ENCODE assay signal across 1 cellular context in the genomic region with DNA sequence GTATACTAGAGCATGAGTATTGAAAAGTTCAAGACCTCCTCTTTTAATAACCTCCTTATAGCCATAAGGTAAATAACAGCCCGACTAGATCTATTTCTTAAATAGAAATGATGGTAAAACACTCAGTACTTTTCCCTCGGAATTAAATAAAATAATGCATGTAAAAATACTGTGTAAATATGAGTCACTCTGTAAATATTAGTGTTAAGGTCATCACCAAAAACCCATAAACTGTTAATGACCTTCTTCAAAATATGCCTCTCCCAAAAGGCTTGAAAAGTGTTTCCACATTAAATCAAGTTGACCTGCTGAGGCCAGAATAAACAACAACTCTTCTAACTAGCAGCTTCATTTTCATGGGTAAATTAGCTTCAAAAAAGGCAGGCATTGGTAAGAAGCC.
TF ChIP-seq lines count a peak whose summit lies in the region.

No MANE protein-coding gene starts in this region.

TF ChIP-seq in HCT116, 20 proteins besides CTCF, POLR2A, EP300 and RAD21 (continued from another document):
- no peak for TF ChIP-seq EZH2 (IDR thresholded peaks at IDR 0.05)
- TF ChIP-seq FOSL1 (IDR thresholded peaks at IDR 0.05; ENCODE audit: low read depth), result peak; percentile 62
- no peak for TF ChIP-seq ZBTB33 (IDR thresholded peaks at IDR 0.05; ENCODE audit: extremely low read depth, insufficient replicate concordance, low read length)
